8 cellular contexts compared by ENCODE assay signal in genomic region chr7:101817031-101817929, GRCh38. TPM values are rescaled to one million over a fixed set of nuclear protein-coding genes. Genes with fewer than 3 reads are reported as not detected.
DNase-seq lines count a peak whose midpoint lies in the region; ATAC-seq, FAIRE-seq and TF ChIP-seq lines count a peak whose summit lies in the region.

Gene CUX1, plus strand, starts transcription at chr7:101817626. Its CDS starts 14 bp downstream, at chr7:101817640.

- H3K9ac ChIP-seq in HepG2 (ENCODE audit: insufficient read depth, low read depth, low read length) = peak within 1 kb of the TSS; percentile 82

- intact Hi-C loops in HepG2 (cut with micrococcal nuclease; ENCODE audit: unreplicated experiment) = loop anchor here (2.0 to 5.0 kb wide), 2 partner anchors 40 to 66 kb away; no protein-coding TSS in a partner anchor

- H3K4me3 ChIP-seq in HepG2 (replicated peaks in 1 of 3; ENCODE audit: insufficient read depth in 1 of 3, low read depth in 2 of 3, low read length in 3 of 3) = peak within 1 kb of the TSS; percentile 81 to 85 (median 83)

- TF ChIP-seq EP300 in HepG2 (IDR thresholded peaks at IDR 0.05; ENCODE audit: low read depth in 2 of 2, low read length in 2 of 2) (no peak), HepG2 (CRISPR knock-in tag; IDR thresholded peaks at IDR 0.05; ENCODE audit: borderline replicate concordance) (no peak)

- FAIRE-seq in HepG2 (lab: Jason Lieb, UNC) = no peak

- no TSS peak for BruUV-seq in HepG2 (replicated peaks; lab: Mats Ljungman, UMichigan)

- no peak for TF ChIP-seq POLR2A in HepG2 (IDR thresholded peaks at IDR 0.05; ENCODE audit: insufficient read depth in 1 of 2, low read depth in 2 of 2, low read length in 2 of 2)

- no peak within 1 kb of the TSS for H2AFZ ChIP-seq in HepG2 (ENCODE audit: low read length)

- H3K27ac Mint-ChIP-seq in HFFc6 = peak within 1 kb of the TSS; percentile 65
- H3K27ac Mint-ChIP-seq in central memory CD8-positive, alpha-beta T cell (ENCODE audit: low read depth) = peak within 1 kb of the TSS; percentile 55

- peak within 1 kb of the TSS; percentile 71 for H3K4me2 ChIP-seq in HepG2 (ENCODE audit: low read depth, low read length)

- no peaks in the 10 kb centered on the region; a peak in 1 of 5 replicates for H3K27me3 ChIP-seq in HepG2 (ENCODE audit: control insufficient read depth in 1 of 2, insufficient read depth in 2 of 2, low read length in 2 of 2)

- H3K27ac ChIP-seq in HepG2 (ENCODE audit: extremely low read length, insufficient read depth, low read length) = peak within 1 kb of the TSS; percentile 54

- in situ Hi-C loops in HepG2 (cut with HindIII; ENCODE audit: extremely low pct_ligation_motif_present, low pct_unique_long_range_greater_than_20kb) = loop anchor here (5.0 to 10.0 kb wide), 3 partner anchors 75 to 438 kb away; no protein-coding TSS in a partner anchor

- DNase-seq in AG20443 (ENCODE audit: low spot score) (peak; percentile 52), HFFc6 (no peak), T follicular helper cell (ENCODE audit: low read depth) (peak; percentile 3), HepG2 (ENCODE audit: low spot score) (peak; percentile 30), inferior parietal cortex (ENCODE audit: extremely low spot score) (no peak), NCI-H345 (lab: John Stamatoyannopoulos, UW) (no peak)
- DNase-seq in central memory CD8-positive, alpha-beta T cell (ENCODE audit: low spot score in 2 of 2) = peak in 1 of 2 donors; percentile 11
- peak in 2 of 3 experiments; percentile 11 to 23 for DNase-seq in stimulated activated CD4-positive, alpha-beta T cell treated with anti-CD3 and anti-CD28 coated beads, TNF-alpha, amount 100 ng/mL, for 4 hours (ENCODE audit: low read depth in 3 of 3)

- H3K4me1 ChIP-seq in HepG2 (ENCODE audit: insufficient read depth, low read length) = peaks cover 47% of the 10 kb centered on the region

- H3K4me1 Mint-ChIP-seq in HFFc6 (ENCODE audit: low read depth) = peaks cover 46% of the 10 kb centered on the region
- H3K4me1 Mint-ChIP-seq in central memory CD8-positive, alpha-beta T cell = peaks cover 21% of the 10 kb centered on the region

- no peaks in the 10 kb centered on the region for H3K27me3 Mint-ChIP-seq in HFFc6 (ENCODE audit: insufficient read depth)
- no peaks in the 10 kb centered on the region for H3K27me3 Mint-ChIP-seq in central memory CD8-positive, alpha-beta T cell

- peaks cover 42% of the 10 kb centered on the region for H3K79me2 ChIP-seq in HepG2 (ENCODE audit: insufficient read depth, low read length)

- peak within 1 kb of the TSS; percentile 86 for H3K4me3 Mint-ChIP-seq in HFFc6
- peak within 1 kb of the TSS; percentile 68 for H3K4me3 Mint-ChIP-seq in central memory CD8-positive, alpha-beta T cell

- TF ChIP-seq RAD21 in HepG2 (CRISPR knock-in tag; IDR thresholded peaks at IDR 0.05) = no peak

- H3K36me3 Mint-ChIP-seq in HFFc6 (ENCODE audit: low read depth) = peaks cover 6% of the 10 kb centered on the region; the same call in 1 of the 2 replicates
- peaks cover 7% of the 10 kb centered on the region for H3K36me3 Mint-ChIP-seq in central memory CD8-positive, alpha-beta T cell (ENCODE audit: insufficient read depth)

- TF ChIP-seq CTCF in HFFc6 (IDR thresholded peaks at IDR 0.05) (no peak), HepG2 (CRISPR knock-in tag; IDR thresholded peaks at IDR 0.05) (no peak)

- CTCF ChIA-PET in HepG2 (lab: Yijun Ruan, JAX; ENCODE audit: low intra/inter-chr PET ratio, low total read pairs) = no interaction called here

- WGBS in HepG2 (ENCODE audit: low lambda C conversion rate) = 0% methylated on average over 1 of the region's 100 CpGs

- H3K36me3 ChIP-seq in HepG2 (replicated peaks in 1 of 2; ENCODE audit: control insufficient read depth in 1 of 2, insufficient read depth in 2 of 2, low read length in 2 of 2) = no peaks in the 10 kb centered on the region

- H4K20me1 ChIP-seq in HepG2 (ENCODE audit: insufficient read depth, low read length) = peaks cover 24% of the 10 kb centered on the region

- no peaks in the 10 kb centered on the region for H3K9me3 Mint-ChIP-seq in HFFc6
- H3K9me3 Mint-ChIP-seq in central memory CD8-positive, alpha-beta T cell = no peaks in the 10 kb centered on the region

- ATAC-seq in central memory CD8-positive, alpha-beta T cell (replicated peaks; ENCODE audit: extremely low read depth, poor library complexity, severe bottlenecking) = no peak
- peak; percentile 43 for ATAC-seq in HepG2

- H3K9me3 ChIP-seq in HepG2 (ENCODE audit: low read length) = no peaks in the 10 kb centered on the region

- POLR2A ChIA-PET in HepG2 (lab: Yijun Ruan, JAX) = interaction anchor here (1.0 to 2.3 kb wide), 3 partner anchors 39 to 208 kb away, joined by 3 to 5 read pairs (median 5); no protein-coding TSS in a partner anchor

TF ChIP-seq in HepG2, 621 proteins besides CTCF, POLR2A, EP300 and RAD21 (continues in another document):
- TF ChIP-seq HMG20A (CRISPR knock-in tag; IDR thresholded peaks at IDR 0.05; ENCODE audit: borderline replicate concordance) = no peak
- no peak for TF ChIP-seq ZBTB4 (CRISPR knock-in tag; IDR thresholded peaks at IDR 0.05; ENCODE audit: borderline replicate concordance)
- peak; percentile 45 for TF ChIP-seq HNRNPLL (IDR thresholded peaks at IDR 0.05; ENCODE audit: low read depth, low read length, poor library complexity, severe bottlenecking)
- TF ChIP-seq KMT2A (CRISPR knock-in tag; IDR thresholded peaks at IDR 0.05) = peak; percentile 26; the same call in 1 of the 2 replicates
- TF ChIP-seq PHF8 (CRISPR knock-in tag; IDR thresholded peaks at IDR 0.05) = peak; percentile 40; the same call in 1 of the 2 replicates
- TF ChIP-seq GABPB1 (CRISPR knock-in tag; IDR thresholded peaks at IDR 0.05) = 0 out of 2 replicates have a peak, but pooled peaks have one; percentile 21
- no peak for TF ChIP-seq THAP11 (CRISPR knock-in tag; IDR thresholded peaks at IDR 0.05)
- no peak for TF ChIP-seq PCBP2 (optimal IDR thresholded peaks at IDR 0.05; ENCODE audit: low read depth, low read length, poor library complexity, severe bottlenecking)
- no peak for TF ChIP-seq ZNF275 (CRISPR knock-in tag; IDR thresholded peaks at IDR 0.05; ENCODE audit: borderline replicate concordance)
- no peak for TF ChIP-seq JUNB (CRISPR knock-in tag; IDR thresholded peaks at IDR 0.05; ENCODE audit: borderline replicate concordance)
- TF ChIP-seq ZNF549 (CRISPR knock-in tag; IDR thresholded peaks at IDR 0.05) = no peak

RNA-seq across cellular contexts. Expression of gene CUX1, which starts in this region (rescaled TPM):
- 10 to 100 TPM; 46.9 to 64.2 (median 51.6) TPM for total RNA-seq in HFFc6 (2021; fragmentation: NEBNext Ultra II Directional; extraction: Animal tissue kit (Norgen Biotek cat#: 25700))
- 13.7 and 21.7 TPM in 2 replicates for total RNA-seq in HepG2 (2016; rRNA removed; fragmentation: Illumina TruSeq; extraction: Trizol)
- total RNA-seq in HepG2 (2016; cell fraction: cytosol; rRNA removed; fragmentation: Illumina TruSeq; extraction: Trizol; ENCODE audit: low read depth) = 11.4 and 13.0 TPM in 2 replicates
- total RNA-seq in HepG2 (2016; cell fraction: insoluble cytoplasmic fraction; rRNA removed; fragmentation: Illumina TruSeq; extraction: Trizol) = 13.2 and 19.0 TPM in 2 replicates
- total RNA-seq in HepG2 (2016; cell fraction: membrane; rRNA removed; fragmentation: Illumina TruSeq; extraction: Trizol) = 12.9 and 17.8 TPM in 2 replicates
- 34.3 and 34.4 TPM in 2 replicates for total RNA-seq in HepG2 (2016; cell fraction: nucleus; rRNA removed; fragmentation: Illumina TruSeq; extraction: Trizol)
- polyA plus RNA-seq in HepG2 (2011; rRNA removed) = 14.9 and 17.8 TPM in 2 replicates
- 11.7 and 14.5 TPM in 2 replicates for polyA plus RNA-seq in HepG2 (2011; cell fraction: cytosol; rRNA removed)
- 19.5 and 20.4 TPM in 2 replicates for polyA plus RNA-seq in HepG2 (2011; cell fraction: nucleus; rRNA removed)
- polyA plus RNA-seq in HepG2 (2012) = 17.6 and 19.7 TPM in 2 replicates
- 7.4 and 8.5 TPM in 2 replicates for polyA plus RNA-seq in HepG2 (2016; cell fraction: cytosol; fragmentation: Illumina TruSeq; extraction: Trizol; ENCODE audit: low read depth)
- 16.3 and 20.7 TPM in 2 replicates for polyA plus RNA-seq in HepG2 (2016; cell fraction: insoluble cytoplasmic fraction; fragmentation: Illumina TruSeq; extraction: Trizol; ENCODE audit: low read depth)
- polyA plus RNA-seq in HepG2 (2016; cell fraction: membrane; fragmentation: Illumina TruSeq; extraction: Trizol; ENCODE audit: low read depth) = 17.8 and 18.3 TPM in 2 replicates
- 20.0 and 22.4 TPM in 2 replicates for polyA plus RNA-seq in HepG2 (2016; cell fraction: nucleus; fragmentation: Illumina TruSeq; extraction: Trizol; ENCODE audit: insufficient read depth, low read depth)
- 17.5 and 23.0 TPM in 2 replicates for polyA minus RNA-seq in HepG2 (2011; rRNA and poly(A)+ RNA removed; ENCODE audit: low replicate concordance)
- polyA minus RNA-seq in HepG2 (2011; cell fraction: cytosol; rRNA and poly(A)+ RNA removed) = 9.6 and 10.6 TPM in 2 replicates
- 65.1 and 68.5 TPM in 2 replicates for polyA minus RNA-seq in HepG2 (2011; cell fraction: nucleus; rRNA and poly(A)+ RNA removed)

Comparison
In these comparisons a context has a peak if more than half of its experiments do, and no peak if none do; other contexts are left out.
1. DNase-seq: peak in AG20443 (single experiment), T follicular helper cell (single experiment), HepG2 (single experiment) and stimulated activated CD4-positive, alpha-beta T cell treated with anti-CD3 and anti-CD28 coated beads, TNF-alpha, amount 100 ng/mL, for 4 hours (2 of 3); none in HFFc6 (single experiment), inferior parietal cortex (single experiment) and NCI-H345 (single experiment).